Comparison of ENCODE assay signal across 26 cellular contexts in the genomic region with DNA sequence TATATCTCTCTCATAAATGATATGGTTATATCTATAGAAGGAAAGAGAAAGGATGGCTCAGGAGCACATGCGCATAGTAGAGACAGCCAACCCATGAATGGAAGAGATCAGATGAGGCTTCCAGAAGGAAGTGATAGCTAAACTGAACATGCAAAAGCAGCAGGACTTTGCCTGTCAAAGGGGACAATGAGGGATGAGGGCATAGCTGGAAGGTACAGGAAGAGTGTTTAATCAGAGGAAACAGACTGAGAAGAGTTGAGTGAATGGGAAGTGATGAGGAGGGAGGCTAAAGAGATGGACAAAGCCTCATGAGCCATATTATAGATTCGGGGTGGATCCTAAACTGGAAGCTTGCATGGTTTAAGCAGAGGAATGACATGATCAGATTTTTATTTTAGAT. TPM values are rescaled to one million over a fixed set of nuclear protein-coding genes. Genes with fewer than 3 reads are reported as not detected.
"Had no signal": no experiment of that assay in that cellular context is flagged by ENCODE, and none has a peak within 500 bp of the region (broad histone marks: within the 10 kb centered on the region; RNA-seq: fewer than 3 reads in every experiment).

No MANE protein-coding gene starts in this region.

- H3K4me3 ChIP-seq: coronary artery, dorsolateral prefrontal cortex, esophagus squamous epithelium, lower lobe of right lung, mucosa of descending colon, right atrium auricular region, smooth muscle cell, stomach, thyroid gland, vagina had no signal

- H3K27me3 ChIP-seq: dorsolateral prefrontal cortex, esophagus squamous epithelium, neutrophil, right atrium auricular region, stomach, thyroid gland, vagina had no signal

- DNase-seq: dorsolateral prefrontal cortex; effector CD8-positive, alpha-beta T cell; endodermal cell; erythroblast; esophagus squamous epithelium; foreskin melanocyte; left ventricle myocardium superior; lower lobe of right lung; mesenchymal stem cell; mucosa of descending colon; naive B cell; stimulated activated CD4-positive, alpha-beta T cell treated with anti-CD3 and anti-CD28 coated beads, Interleukin-2, amount 100 ng/mL, for 24 hours; stimulated activated CD4-positive, alpha-beta T cell treated with anti-CD3 and anti-CD28 coated beads, Interleukin-4, amount 100 ng/mL, for 24 hours; stimulated activated naive CD4-positive, alpha-beta T cell treated with Interleukin-2 at 50 U/mL for 16 hours; stomach; thyroid gland; trophoblast cell had no signal

- H3K27ac ChIP-seq: coronary artery, dorsolateral prefrontal cortex, esophagus squamous epithelium, lower lobe of right lung, neutrophil, parathyroid adenoma, right atrium auricular region, stomach, vagina had no signal

- ATAC-seq: left ventricle myocardium superior; lower lobe of right lung; mucosa of descending colon; natural killer cell treated with Interleukin-12 subunit alpha and Interleukin-12 subunit beta and Interleukin-15 and Interleukin-18, amount 100 ng/mL, for 72 hours; sciatic nerve; stimulated activated effector memory CD8-positive, alpha-beta T cell treated with anti-CD3 and anti-CD28 coated beads, Interleukin-12 subunit alpha, Interleukin-12 subunit beta, amount 100 ng/mL, for 72 hours had no signal

- H3K36me3 ChIP-seq: esophagus squamous epithelium, lower lobe of right lung, neutrophil, right atrium auricular region, stomach, thyroid gland, vagina had no signal

- H3K9me3 ChIP-seq: esophagus squamous epithelium, lower lobe of right lung, mucosa of descending colon, neutrophil, right atrium auricular region, stomach, thyroid gland, vagina had no signal

- H3K79me2 ChIP-seq: parathyroid adenoma had no signal

- H3K4me1 ChIP-seq: esophagus squamous epithelium, parathyroid adenoma, right atrium auricular region, vagina had no signal

- H3K4me2 ChIP-seq: smooth muscle cell had no signal

- H3K9ac ChIP-seq: parathyroid adenoma had no signal

- H2AFZ ChIP-seq: parathyroid adenoma had no signal

RNA-seq across cellular contexts. Expression of gene VEPH1, which starts 26.5 kb away (rescaled TPM):
- total RNA-seq: esophagus squamous epithelium; natural killer cell treated with Interleukin-12 subunit alpha and Interleukin-12 subunit beta and Interleukin-15 and Interleukin-18, amount 100 ng/mL, for 72 hours had no signal
